ENCODE assay signal across 20 cellular contexts in the genomic region with DNA sequence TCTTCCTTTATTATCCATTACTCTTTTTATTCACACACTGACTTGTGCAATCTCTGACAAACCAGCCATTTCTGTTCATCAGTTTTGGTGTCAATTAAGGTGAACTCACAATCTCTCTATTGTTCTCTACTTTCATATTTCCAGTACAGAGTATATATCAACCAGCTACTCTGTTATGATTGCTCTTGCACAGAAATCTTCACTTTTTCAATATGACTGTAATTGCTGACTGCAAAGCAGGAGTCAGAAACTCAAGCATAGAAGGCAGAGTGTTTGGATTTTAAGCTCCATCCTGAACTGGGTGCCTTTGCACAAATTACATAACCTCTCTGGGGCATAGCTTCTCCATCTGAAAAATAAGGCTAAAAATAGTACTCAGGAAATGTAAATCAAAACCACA.
DNase-seq lines count a peak whose midpoint lies in the region; ATAC-seq and TF ChIP-seq lines count a peak whose summit lies in the region.
"Had no signal": no experiment of that assay in that cellular context is flagged by ENCODE, and none has a peak within 500 bp of the region (broad histone marks: within the 10 kb centered on the region; RNA-seq: fewer than 3 reads in every experiment).

No MANE protein-coding gene starts in this region.

- in situ Hi-C loops in gastrocnemius medialis (cut with MboI; ENCODE audit: low sequenced_read_pairs in 4 of 4): no loop called here

- no peaks in the 10 kb centered on the region for H3K27me3 ChIP-seq in gastrocnemius medialis
- H3K27me3 ChIP-seq: neutrophil, testis, uterus had no signal

- no peak overlapping the region for H3K27ac ChIP-seq in gastrocnemius medialis
- H3K27ac ChIP-seq: neutrophil, testis, uterus had no signal

- no peaks in the 10 kb centered on the region for H3K4me1 ChIP-seq in gastrocnemius medialis
- H3K4me1 ChIP-seq: testis, uterus had no signal

- DNase-seq in putamen (ENCODE audit: low spot score) (peak; percentile 28), gastrocnemius medialis (no peak), cerebellum (ENCODE audit: low spot score) (no peak)
- DNase-seq: activated CD4-positive, alpha-beta T cell treated with anti-CD3 and anti-CD28 coated beads for 1 hour; activated naive CD4-positive, alpha-beta T cell treated with Interleukin-2 at 50 U/mL for 16 hours; activated T-cell treated with anti-CD3 and anti-CD28 coated beads, Interleukin-2, amount 50 U/mL, for 48 hours; amniotic stem cell; CD8-positive, alpha-beta T cell; cortex of kidney; NCI-H1436; stimulated activated CD4-positive, alpha-beta T cell treated with anti-CD3 and anti-CD28 coated beads, Interleukin-1b, Interleukin-23, amount 100 ng/mL, for 48 hours; testis; uterus had no signal

- H3K36me3 ChIP-seq in gastrocnemius medialis: no peaks in the 10 kb centered on the region
- H3K36me3 ChIP-seq: neutrophil, uterus had no signal

- TF ChIP-seq POLR2A in gastrocnemius medialis (IDR thresholded peaks at IDR 0.05): no peak

- ATAC-seq in GM18858 (IDR thresholded peaks at IDR 0.05; ENCODE audit: unreplicated experiment): peak; percentile 37
- ATAC-seq in GM21576 (IDR thresholded peaks at IDR 0.05; ENCODE audit: unreplicated experiment): peak; percentile 40
- ATAC-seq in HG03442 (IDR thresholded peaks at IDR 0.05; ENCODE audit: unreplicated experiment): peak; percentile 65
- ATAC-seq in gastrocnemius medialis: no peak
- no peak for ATAC-seq in GM21737 (IDR thresholded peaks at IDR 0.05; ENCODE audit: unreplicated experiment)
- ATAC-seq: CD8-positive, alpha-beta T cell; K562; stimulated activated memory B cell treated with anti-CD40 and anti-IgM and Interleukin-4, amounts not matched to agents 10 μg/mL and 1 μg/mL and 100 μg/mL, for 72 hours had no signal

- no peak overlapping the region for H3K4me3 ChIP-seq in gastrocnemius medialis
- H3K4me3 ChIP-seq: K562, testis, uterus had no signal

- H3K9me3 ChIP-seq in gastrocnemius medialis: no peaks in the 10 kb centered on the region
- H3K9me3 ChIP-seq: neutrophil, testis, uterus had no signal

- no peak for TF ChIP-seq CTCF in gastrocnemius medialis (IDR thresholded peaks at IDR 0.05 in 4 of 5, conservative IDR thresholded peaks at IDR 0.05 in 1 of 5)

- intact Hi-C loops in gastrocnemius medialis (cut with DNase I; ENCODE audit: low total_unique reads): no loop called here

Comparison
In these comparisons a context has a peak if more than half of its experiments do, and no peak if none do; other contexts are left out.
1. ATAC-seq: peak in GM18858 (single experiment), GM21576 (single experiment) and HG03442 (single experiment); none in gastrocnemius medialis (0 of 2) and GM21737 (single experiment).